In the genomic region with DNA sequence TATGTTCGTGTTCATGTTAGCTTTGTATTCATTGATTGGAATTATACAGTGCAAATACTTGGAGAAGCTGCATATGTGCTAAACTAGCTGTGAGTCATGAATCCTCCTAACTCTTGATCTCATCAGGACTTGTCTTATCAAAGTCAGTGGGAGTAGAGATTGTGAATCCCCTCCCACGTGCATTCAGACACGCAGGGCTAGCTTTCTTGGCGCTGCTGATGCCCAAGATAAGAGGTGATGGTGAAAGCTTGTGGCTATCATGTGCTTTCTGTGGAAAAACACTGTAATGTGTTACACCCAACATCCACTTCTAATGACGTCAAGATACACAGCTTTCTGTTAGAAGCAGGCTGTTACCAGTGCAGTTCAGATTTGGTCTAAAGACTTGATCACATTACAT, we compare ENCODE assay signal across 16 cellular contexts.
DNase-seq lines count a peak whose midpoint lies in the region; ATAC-seq and TF ChIP-seq lines count a peak whose summit lies in the region.
"Had no signal": no experiment of that assay in that cellular context is flagged by ENCODE, and none has a peak within 500 bp of the region (broad histone marks: within the 10 kb centered on the region; RNA-seq: fewer than 3 reads in every experiment).

No MANE protein-coding gene starts in this region.

- no peak for TF ChIP-seq CTCF in fibroblast of pulmonary artery (IDR thresholded peaks at IDR 0.05; ENCODE audit: low read length, missing control alignments)
- TF ChIP-seq CTCF in lung (IDR thresholded peaks at IDR 0.05; ENCODE audit: control extremely low read depth, extremely low read depth): no peak
- no peak for TF ChIP-seq CTCF in PC-3 (conservative IDR thresholded peaks at IDR 0.05; ENCODE audit: low read depth, low read length)
- TF ChIP-seq CTCF in spleen (IDR thresholded peaks at IDR 0.05 in 8 of 11, conservative IDR thresholded peaks at IDR 0.05 in 3 of 11): no peak

- H3K4me3 ChIP-seq in ACC112 (ENCODE audit: low read depth, low read length) (no peak overlapping the region), fibroblast of pulmonary artery (replicated peaks; ENCODE audit: low read depth, low read length) (no peak overlapping the region), lung (no peak overlapping the region), PC-3 (ENCODE audit: low read length) (no peak overlapping the region), spleen (no peak overlapping the region)

- ATAC-seq in SK-N-SH treated with all-trans-retinoic acid at 6 μM for 48 hours (no peak), lung (ENCODE audit: insufficient read depth, low FRiP score) (peak; percentile 27), PC-3 (no peak), GM19395 (IDR thresholded peaks at IDR 0.05; ENCODE audit: unreplicated experiment) (no peak)
- ATAC-seq: activated CD4-positive, alpha-beta T cell treated with anti-CD3 and anti-CD28 coated beads for 36 hours had no signal

- CTCF ChIA-PET in PC-3 (lab: Charles Lee): interaction anchor here (0.7 kb wide), 1 partner anchor 436 kb away, joined by 3 read pairs; no protein-coding TSS in a partner anchor

- no peak overlapping the region for H3K27ac Mint-ChIP-seq in immature natural killer cell
- H3K27ac Mint-ChIP-seq: activated CD4-positive, alpha-beta T cell treated with anti-CD3 and anti-CD28 coated beads for 36 hours; progenitor cell of endocrine pancreas; T-helper 1 cell treated with Interleukin-12 subunit alpha and Interleukin-12 subunit beta and Interleukin-4 antibody, amounts not matched to agents 30 μg/mL and 1 μg/mL, for 36 hours had no signal

- H3K27me3 ChIP-seq in ACC112 (ENCODE audit: insufficient read depth, low read length) (no peaks in the 10 kb centered on the region), lung (ENCODE audit: control insufficient read depth, insufficient read depth) (no peaks in the 10 kb centered on the region), PC-3 (ENCODE audit: low read length) (peaks cover 50% of the 10 kb centered on the region), spleen (replicated peaks in 1 of 7) (no peaks in the 10 kb centered on the region)

- peaks cover 0 to 3% (median 2%) of the 10 kb centered on the region in 3 donors for H3K27me3 Mint-ChIP-seq in immature natural killer cell (ENCODE audit: low read depth in 3 of 3)
- H3K27me3 Mint-ChIP-seq: activated CD4-positive, alpha-beta T cell treated with anti-CD3 and anti-CD28 coated beads for 36 hours; progenitor cell of endocrine pancreas had no signal

- H4K20me1 ChIP-seq in PC-3 (ENCODE audit: low read length): no peaks in the 10 kb centered on the region

- H3K4me1 ChIP-seq in ACC112 (ENCODE audit: control insufficient read depth, insufficient read depth, low read length, unreplicated experiment) (no peaks in the 10 kb centered on the region), lung (ENCODE audit: control insufficient read depth in 2 of 2, insufficient read depth in 2 of 2, low read length in 2 of 2) (no peaks in the 10 kb centered on the region), PC-3 (ENCODE audit: insufficient read depth, low read length) (no peaks in the 10 kb centered on the region), spleen (no peaks in the 10 kb centered on the region)

- H2AFZ ChIP-seq in ACC112 (ENCODE audit: low read length, unreplicated experiment) (peak overlapping the region; percentile 48), PC-3 (ENCODE audit: low read length) (no peak overlapping the region)

- intact Hi-C loops in PC-3 (cut with micrococcal nuclease): no loop called here
- intact Hi-C loops in spleen (cut with DNase I; ENCODE audit: low total_unique reads): no loop called here

- H3K27ac ChIP-seq in ACC112 (ENCODE audit: low read depth, low read length) (no peak overlapping the region), lung (ENCODE audit: low read depth in 1 of 2, low read length in 1 of 2) (no peak overlapping the region), PC-3 (ENCODE audit: low read length) (no peak overlapping the region), spleen (no peak overlapping the region)

- no peak overlapping the region for H3K4me3 Mint-ChIP-seq in immature natural killer cell
- H3K4me3 Mint-ChIP-seq: activated CD4-positive, alpha-beta T cell treated with anti-CD3 and anti-CD28 coated beads for 36 hours; T-helper 1 cell treated with Interleukin-12 subunit alpha and Interleukin-12 subunit beta and Interleukin-4 antibody, amounts not matched to agents 30 μg/mL and 1 μg/mL, for 36 hours had no signal

- no peak overlapping the region for H3K4me2 ChIP-seq in PC-3 (ENCODE audit: low read length)

- no peak for TF ChIP-seq POLR2A in spleen (IDR thresholded peaks at IDR 0.05)

- peak; percentile 93 for DNase-seq in fibroblast of pulmonary artery (ENCODE audit: low read depth)
- DNase-seq in lung (ENCODE audit: low spot score): no peak
- DNase-seq in immature natural killer cell: no peak
- no peak for DNase-seq in PC-3
- DNase-seq in spleen: no peak
- DNase-seq: activated CD4-positive, alpha-beta T cell treated with anti-CD3 and anti-CD28 coated beads for 36 hours; activated CD8-positive, alpha-beta memory T cell treated with anti-CD3 and anti-CD28 coated beads, Interleukin-2, amount 50 U/mL, for 4 hours; activated naive CD4-positive, alpha-beta T cell; glutamatergic neuron; NCI-H187 treated with DMSO at 0.1 percent for 48 hours; NCI-H524 treated with DMSO at 0.1 percent for 48 hours had no signal

- no peaks in the 10 kb centered on the region for H3K36me3 Mint-ChIP-seq in immature natural killer cell

- no peak overlapping the region for H3K9ac ChIP-seq in PC-3 (ENCODE audit: low read length)

- no peaks in the 10 kb centered on the region for H3K4me1 Mint-ChIP-seq in immature natural killer cell
- H3K4me1 Mint-ChIP-seq: activated CD4-positive, alpha-beta T cell treated with anti-CD3 and anti-CD28 coated beads for 36 hours had no signal

- no peaks in the 10 kb centered on the region for H3K9me2 ChIP-seq in PC-3 (replicated peaks; ENCODE audit: low read length)

- POLR2A ChIA-PET in PC-3 (lab: Charles Lee; ENCODE audit: unreplicated experiment): no interaction called here

- no TSS peak for BruUV-seq in PC-3 (replicated peaks; lab: Mats Ljungman, UMichigan)

- peaks cover 1 to 17% (median 8%) of the 10 kb centered on the region in 6 donors for H3K9me3 Mint-ChIP-seq in immature natural killer cell
- H3K9me3 Mint-ChIP-seq: T-helper 1 cell treated with Interleukin-12 subunit alpha and Interleukin-12 subunit beta and Interleukin-4 antibody, amounts not matched to agents 30 μg/mL and 1 μg/mL, for 36 hours had no signal

- H3K9me3 ChIP-seq in lung (ENCODE audit: control insufficient read depth in 2 of 2, insufficient read depth in 1 of 2, low read length in 1 of 2) (no peaks in the 10 kb centered on the region), PC-3 (ENCODE audit: low read length) (no peaks in the 10 kb centered on the region), spleen (no peaks in the 10 kb centered on the region)

- H3K36me3 ChIP-seq in ACC112 (ENCODE audit: insufficient read depth, low read length) (no peaks in the 10 kb centered on the region), lung (ENCODE audit: control insufficient read depth in 2 of 2, insufficient read depth in 2 of 2, low read length in 2 of 2) (no peaks in the 10 kb centered on the region), PC-3 (ENCODE audit: low read depth, low read length) (no peaks in the 10 kb centered on the region), spleen (no peaks in the 10 kb centered on the region)

- no peaks in the 10 kb centered on the region for H3F3A ChIP-seq in PC-3 (ENCODE audit: low read length, unreplicated experiment)

- no peaks in the 10 kb centered on the region for H3K79me2 ChIP-seq in ACC112 (ENCODE audit: control insufficient read depth, insufficient read depth, low read length, unreplicated experiment)
- no peaks in the 10 kb centered on the region for H3K79me2 ChIP-seq in PC-3 (ENCODE audit: low read length)

- 37 to 52% methylated on average over 5 of the region's 5 CpGs for WGBS in lung, 2 donors
- WGBS in spleen, 5 donors: 45 to 59% (median 56%) methylated on average over 5 of the region's 5 CpGs

TF ChIP-seq in SK-N-SH treated with all-trans-retinoic acid at 6 μM for 48 hours, 23 proteins besides CTCF, POLR2A, EP300 and RAD21 (continues in another document):
- TF ChIP-seq ZFP3 (CRISPR knock-in tag; IDR thresholded peaks at IDR 0.05) (no peak), ZNF565 (CRISPR knock-in tag; conservative IDR thresholded peaks at IDR 0.05; ENCODE audit: low read depth) (peak; percentile 59; the same call in 1 of the 2 replicates), CSDC2 (CRISPR knock-in tag; IDR thresholded peaks at IDR 0.05) (no peak), PATZ1 (CRISPR knock-in tag; IDR thresholded peaks at IDR 0.05; ENCODE audit: borderline replicate concordance) (no peak), BACH2 (CRISPR knock-in tag; IDR thresholded peaks at IDR 0.05; ENCODE audit: borderline replicate concordance) (no peak), PPARA (CRISPR knock-in tag; IDR thresholded peaks at IDR 0.05; ENCODE audit: borderline replicate concordance) (no peak), TCF4 (CRISPR knock-in tag; IDR thresholded peaks at IDR 0.05; ENCODE audit: borderline replicate concordance) (peak; percentile 55; the same call in 1 of the 2 replicates), ZNF70 (CRISPR knock-in tag; IDR thresholded peaks at IDR 0.05) (no peak)
- TF ChIP-seq, protein P1, sequence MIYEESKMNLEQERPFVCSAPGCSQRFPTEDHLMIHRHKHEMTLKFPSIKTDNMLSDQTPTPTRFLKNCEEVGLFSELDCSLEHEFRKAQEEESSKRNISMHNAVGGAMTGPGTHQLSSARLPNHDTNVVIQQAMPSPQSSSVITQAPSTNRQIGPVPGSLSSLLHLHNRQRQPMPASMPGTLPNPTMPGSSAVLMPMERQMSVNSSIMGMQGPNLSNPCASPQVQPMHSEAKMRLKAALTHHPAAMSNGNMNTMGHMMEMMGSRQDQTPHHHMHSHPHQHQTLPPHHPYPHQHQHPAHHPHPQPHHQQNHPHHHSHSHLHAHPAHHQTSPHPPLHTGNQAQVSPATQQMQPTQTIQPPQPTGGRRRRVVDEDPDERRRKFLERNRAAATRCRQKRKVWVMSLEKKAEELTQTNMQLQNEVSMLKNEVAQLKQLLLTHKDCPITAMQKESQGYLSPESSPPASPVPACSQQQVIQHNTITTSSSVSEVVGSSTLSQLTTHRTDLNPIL (CRISPR knock-in tag; IDR thresholded peaks at IDR 0.05; ENCODE audit: low read depth): no peak
